Comparison of ENCODE assay signal across 17 cellular contexts in the genomic region with DNA sequence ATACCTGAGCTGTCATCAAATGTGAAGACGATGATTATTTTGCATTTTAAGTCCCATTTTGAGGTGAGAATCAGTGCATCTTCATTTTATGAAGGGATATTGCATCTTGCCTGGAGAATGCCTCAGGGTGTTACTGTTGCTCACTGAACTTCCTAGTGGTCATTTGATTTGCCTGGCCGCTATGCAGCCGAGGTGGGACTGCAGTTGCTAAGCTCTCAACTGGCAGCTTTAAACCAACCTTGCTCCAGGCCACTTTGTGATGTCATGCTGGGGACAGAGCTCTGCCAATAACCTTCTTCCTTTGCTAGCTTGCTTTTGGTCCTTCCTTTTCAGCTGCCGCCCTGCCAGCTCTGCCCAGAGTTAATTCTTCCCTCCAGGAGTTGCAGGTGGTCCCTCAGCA.
DNase-seq lines count a peak whose midpoint lies in the region; ATAC-seq and TF ChIP-seq lines count a peak whose summit lies in the region.
"Had no signal": no experiment of that assay in that cellular context is flagged by ENCODE, and none has a peak within 500 bp of the region (broad histone marks: within the 10 kb centered on the region; RNA-seq: fewer than 3 reads in every experiment).

No MANE protein-coding gene starts in this region.

- peaks cover 7% of the 10 kb centered on the region for H3K27me3 Mint-ChIP-seq in neural progenitor cell (ENCODE audit: insufficient read depth, low read depth)

- no peak overlapping the region for H3K9ac ChIP-seq in neural progenitor cell
- H3K9ac ChIP-seq: BLaER1 treated with 17β-estradiol and CSF1 and Interleukin-3, amounts not matched to agents 10 nM and 100 nM had no signal

- H3K4me1 ChIP-seq in right cardiac atrium (ENCODE audit: control insufficient read depth, insufficient read depth, low read length) (no peaks in the 10 kb centered on the region), esophagus muscularis mucosa (no peaks in the 10 kb centered on the region), neural progenitor cell (peaks cover 7% of the 10 kb centered on the region)

- TF ChIP-seq EP300 in esophagus muscularis mucosa (IDR thresholded peaks at IDR 0.05) = no peak

- TF ChIP-seq CTCF in esophagus muscularis mucosa (IDR thresholded peaks at IDR 0.05) = no peak
- no peak for TF ChIP-seq CTCF in neural progenitor cell (IDR thresholded peaks at IDR 0.05)

- H3K9me3 ChIP-seq in right cardiac atrium (ENCODE audit: control insufficient read depth, low read length) (no peaks in the 10 kb centered on the region), esophagus muscularis mucosa (no peaks in the 10 kb centered on the region), neural progenitor cell (ENCODE audit: low read depth) (no peaks in the 10 kb centered on the region)
- H3K9me3 ChIP-seq: BLaER1 treated with 17β-estradiol and CSF1 and Interleukin-3, amounts not matched to agents 10 nM and 100 nM had no signal

- H3K4me1 Mint-ChIP-seq in neural progenitor cell = peaks cover 23% of the 10 kb centered on the region
- H3K4me1 Mint-ChIP-seq: B cell had no signal

- WGBS in right cardiac atrium = 64% methylated on average over 4 of the region's 4 CpGs
- WGBS in esophagus muscularis mucosa = 75% methylated on average over 2 of the region's 4 CpGs

- intact Hi-C loops in Right ventricle myocardium inferior (cut with DNase I) (no loop called here), right cardiac atrium (cut with DNase I) (no loop called here), esophagus muscularis mucosa (cut with DNase I) (no loop called here)

- H3F3A ChIP-seq in neural progenitor cell (ENCODE audit: low read depth) = no peaks in the 10 kb centered on the region

- H3K4me2 ChIP-seq in neural progenitor cell = no peak overlapping the region
- H3K4me2 ChIP-seq: BLaER1 treated with 17β-estradiol and CSF1 and Interleukin-3, amounts not matched to agents 10 nM and 100 nM had no signal

- H4K20me1 ChIP-seq in neural progenitor cell (ENCODE audit: low read depth) = no peaks in the 10 kb centered on the region
- H4K20me1 ChIP-seq: BLaER1 treated with 17β-estradiol and CSF1 and Interleukin-3, amounts not matched to agents 10 nM and 100 nM had no signal

- H3K4me3 Mint-ChIP-seq in neural progenitor cell = no peak overlapping the region
- H3K4me3 Mint-ChIP-seq: B cell; CD8-positive, alpha-beta T cell; IgD-negative memory B cell had no signal

- H3K27ac ChIP-seq in right cardiac atrium (ENCODE audit: low read length) (no peak overlapping the region), esophagus muscularis mucosa (replicated peaks in 1 of 4) (no peak overlapping the region), neural progenitor cell (no peak overlapping the region)
- H3K27ac ChIP-seq: 22Rv1; BLaER1 treated with 17β-estradiol and CSF1 and Interleukin-3, amounts not matched to agents 10 nM and 100 nM had no signal

- H2AFZ ChIP-seq in neural progenitor cell (replicated peaks) = no peak overlapping the region

- H3K4me3 ChIP-seq in right cardiac atrium (ENCODE audit: low read length) (no peak overlapping the region), esophagus muscularis mucosa (no peak overlapping the region), neural progenitor cell (no peak overlapping the region), H7 (ENCODE audit: insufficient read depth, low read depth, low read length) (no peak overlapping the region)
- H3K4me3 ChIP-seq: BLaER1 treated with 17β-estradiol and CSF1 and Interleukin-3, amounts not matched to agents 10 nM and 100 nM had no signal

- DNase-seq in Right ventricle myocardium inferior (ENCODE audit: missing footprints) = peak; percentile 39
- DNase-seq in right cardiac atrium = no peak
- peak; percentile 70 for DNase-seq in esophagus muscularis mucosa (ENCODE audit: extremely low spot score)
- no peak for DNase-seq in neural progenitor cell (ENCODE audit: low spot score)
- no peak for DNase-seq in DMS 273 treated with DMSO at 0.1 percent for 48 hours (lab: John Stamatoyannopoulos, UW)
- DNase-seq in H7 = no peak
- DNase-seq: CD8-positive, alpha-beta T cell; GDM1; HCEC 1CT; Karpas-422; KBM-7 had no signal

- H3K27me3 ChIP-seq in right cardiac atrium (ENCODE audit: control insufficient read depth, insufficient read depth) (no peaks in the 10 kb centered on the region), esophagus muscularis mucosa (peaks cover 0 to 14% (median 0%) of the 10 kb centered on the region in 4 donors), neural progenitor cell (no peaks in the 10 kb centered on the region), H7 (ENCODE audit: control insufficient read depth, insufficient read depth, low read length) (no peaks in the 10 kb centered on the region)
- H3K27me3 ChIP-seq: BLaER1 treated with 17β-estradiol and CSF1 and Interleukin-3, amounts not matched to agents 10 nM and 100 nM had no signal

- no peaks in the 10 kb centered on the region for H3K9me3 Mint-ChIP-seq in neural progenitor cell
- H3K9me3 Mint-ChIP-seq: CD8-positive, alpha-beta T cell; IgD-negative memory B cell had no signal

- no peaks in the 10 kb centered on the region for H3K79me2 ChIP-seq in neural progenitor cell (ENCODE audit: low read depth)

- ATAC-seq in Right ventricle myocardium inferior = no peak
- no peak for ATAC-seq in right cardiac atrium
- ATAC-seq in GM18873 (IDR thresholded peaks at IDR 0.05; ENCODE audit: low FRiP score, unreplicated experiment) = no peak
- ATAC-seq: CD8-positive, alpha-beta T cell; HepG2 had no signal

- no peaks in the 10 kb centered on the region for H3K36me3 Mint-ChIP-seq in neural progenitor cell
- H3K36me3 Mint-ChIP-seq: CD8-positive, alpha-beta T cell; IgD-negative memory B cell had no signal

- H3K36me3 ChIP-seq in esophagus muscularis mucosa = no peaks in the 10 kb centered on the region
- no peaks in the 10 kb centered on the region for H3K36me3 ChIP-seq in neural progenitor cell
- H3K36me3 ChIP-seq in H7 (replicated peaks; ENCODE audit: control insufficient read depth, insufficient read depth, low read length) = no peaks in the 10 kb centered on the region
- H3K36me3 ChIP-seq: BLaER1 treated with 17β-estradiol and CSF1 and Interleukin-3, amounts not matched to agents 10 nM and 100 nM had no signal

- H3K27ac Mint-ChIP-seq in neural progenitor cell = peak overlapping the region; percentile 14
- H3K27ac Mint-ChIP-seq: B cell; CD8-positive, alpha-beta T cell; IgD-negative memory B cell had no signal

- TF ChIP-seq POLR2A in esophagus muscularis mucosa (IDR thresholded peaks at IDR 0.05; ENCODE audit: low read depth) = no peak

Comparison
In these comparisons a context has a peak if more than half of its experiments do, and no peak if none do; other contexts are left out.
1. DNase-seq: peak in Right ventricle myocardium inferior (single experiment) and esophagus muscularis mucosa (single experiment); none in right cardiac atrium (0 of 3), neural progenitor cell (single experiment), DMS 273 treated with DMSO at 0.1 percent for 48 hours (single experiment) and H7 (single experiment).